19 cellular contexts compared by ENCODE assay signal in the genomic region with DNA sequence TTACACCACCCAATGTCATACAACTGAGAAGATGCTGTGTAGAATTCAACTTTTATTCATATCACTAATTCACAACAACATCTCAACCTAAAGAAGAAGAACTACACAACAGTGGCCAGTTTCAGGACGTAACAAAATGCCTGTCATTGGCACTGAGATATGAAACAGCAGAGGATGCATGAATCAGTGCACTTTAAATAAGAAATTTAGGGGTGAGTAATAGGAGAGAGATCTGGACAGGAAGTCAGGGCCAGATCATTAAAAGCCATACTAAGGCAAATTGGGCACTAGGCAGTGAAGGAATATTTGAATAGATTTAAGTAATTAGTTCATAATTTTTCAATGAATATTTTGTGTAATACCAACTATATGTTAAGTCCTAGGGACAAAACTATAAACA.
A peak's percentile ranks its signal among the peaks of the same experiment; 100 is the strongest.
DNase-seq lines count a peak whose midpoint lies in the region; ATAC-seq and TF ChIP-seq lines count a peak whose summit lies in the region.
"Had no signal": no experiment of that assay in that cellular context is flagged by ENCODE, and none has a peak within 500 bp of the region (broad histone marks: within the 10 kb centered on the region; RNA-seq: fewer than 3 reads in every experiment).

No MANE protein-coding gene starts in this region.

- peak; percentile 83 for DNase-seq in HCEC 1CT
- DNase-seq in fibroblast of peridontal ligament (ENCODE audit: extremely low read depth), result peak; percentile 60
- peak; percentile 57 for DNase-seq in stromal cell of bone marrow (ENCODE audit: low read depth)
- no peak for DNase-seq in activated CD4-positive, alpha-beta T cell treated with anti-CD3 and anti-CD28 coated beads for 1 hour
- DNase-seq in stimulated activated CD4-positive, alpha-beta T cell treated with anti-CD3 and anti-CD28 coated beads, Interleukin-12 subunit alpha, Interleukin-12 subunit beta, amount 100 ng/mL, for 4 hours, result no peak
- no peak for DNase-seq in COLO668 (lab: John Stamatoyannopoulos, UW; ENCODE audit: unreplicated experiment)
- DNase-seq in cerebellum (ENCODE audit: low spot score), result no peak
- DNase-seq: activated CD4-positive, alpha-beta T cell treated with anti-CD3 and anti-CD28 coated beads for 36 hours; activated gamma-delta T cell; amniotic stem cell; C1 segment of cervical spinal cord; MV-4-11; NCI-H187 treated with DMSO at 0.1 percent for 48 hours; NCI-H446 treated with DMSO at 0.1 percent for 48 hours; nephron progenitor cell; T1000; transverse colon had no signal

- ATAC-seq in SK-N-SH treated with all-trans-retinoic acid at 6 μM for 48 hours, result peak; percentile 76
- ATAC-seq: activated CD4-positive, alpha-beta T cell treated with anti-CD3 and anti-CD28 coated beads for 36 hours; stimulated activated effector memory CD8-positive, alpha-beta T cell treated with anti-CD3 and anti-CD28 coated beads, Interleukin-12 subunit alpha, Interleukin-12 subunit beta, amount 100 ng/mL, for 72 hours had no signal

TF ChIP-seq in SK-N-SH treated with all-trans-retinoic acid at 6 μM for 48 hours, 23 proteins besides CTCF, POLR2A, EP300 and RAD21:
- TF ChIP-seq CSRNP3 (CRISPR knock-in tag; IDR thresholded peaks at IDR 0.05), result no peak
- TF ChIP-seq ISL1 (CRISPR knock-in tag; IDR thresholded peaks at IDR 0.05), result peak; percentile 47

Comparison
In these comparisons a context has a peak if more than half of its experiments do, and no peak if none do; other contexts are left out.
1. DNase-seq: peak in HCEC 1CT (single experiment), fibroblast of peridontal ligament (single experiment) and stromal cell of bone marrow (single experiment); none in activated CD4-positive, alpha-beta T cell treated with anti-CD3 and anti-CD28 coated beads for 1 hour (single experiment), stimulated activated CD4-positive, alpha-beta T cell treated with anti-CD3 and anti-CD28 coated beads, Interleukin-12 subunit alpha, Interleukin-12 subunit beta, amount 100 ng/mL, for 4 hours (single experiment), COLO668 (single experiment) and cerebellum (single experiment).